ENCODE assay signal across 14 cellular contexts in genomic region chr22:39661501-39661841, GRCh38.
DNase-seq lines count a peak whose midpoint lies in the region; ATAC-seq and TF ChIP-seq lines count a peak whose summit lies in the region.
"Had no signal": no experiment of that assay in that cellular context is flagged by ENCODE, and none has a peak within 500 bp of the region (broad histone marks: within the 10 kb centered on the region; RNA-seq: fewer than 3 reads in every experiment).

No MANE protein-coding gene starts in this region.

- H3K4me3 Mint-ChIP-seq in activated CD4-positive, alpha-beta T cell treated with anti-CD3 and anti-CD28 coated beads, Interleukin-2, amount 10 ng/mL, durations not matched to agents 7 days and 5 days = peak overlapping the region; percentile 33
- H3K4me3 Mint-ChIP-seq in natural killer cell treated with Interleukin-12 subunit alpha and Interleukin-12 subunit beta and Interleukin-15 and Interleukin-18, amount 100 ng/mL, for 72 hours = peak overlapping the region; percentile 65

- no peak for TF ChIP-seq CTCF in Peyer's patch (IDR thresholded peaks at IDR 0.05)

- no peak for TF ChIP-seq POLR2A in Peyer's patch (IDR thresholded peaks at IDR 0.05)

- DNase-seq in activated CD4-positive, alpha-beta T cell treated with anti-CD3 and anti-CD28 coated beads, Interleukin-2, amount 10 ng/mL, durations not matched to agents 7 days and 5 days = no peak
- DNase-seq in activated CD4-positive, alpha-beta T cell treated with anti-CD3 and anti-CD28 coated beads, Interleukin-2, amount 50 U/mL, for 48 hours = no peak
- no peak for DNase-seq in Peyer's patch
- no peak for DNase-seq in natural killer cell treated with Interleukin-12 subunit alpha and Interleukin-12 subunit beta and Interleukin-15 and Interleukin-18, amount 100 ng/mL, for 72 hours (ENCODE audit: low spot score)
- DNase-seq in NCI-H345 treated with DMSO at 0.1 percent for 48 hours (lab: John Stamatoyannopoulos, UW; ENCODE audit: unreplicated experiment) = no peak
- DNase-seq in cerebellar nuclear complex (lab: John Stamatoyannopoulos, UW) = no peak
- no peak for DNase-seq in COLO829 (ENCODE audit: low spot score)
- DNase-seq: NCI-H2029 treated with DMSO at 0.1 percent for 48 hours; NCI-H526 treated with DMSO at 0.1 percent for 48 hours; stimulated activated CD4-positive, alpha-beta T cell treated with anti-CD3 and anti-CD28 coated beads, Interleukin-4, amount 100 ng/mL, for 24 hours; trophoblast cell had no signal

- CTCF ChIA-PET in activated CD4-positive, alpha-beta T cell treated with anti-CD3 and anti-CD28 coated beads, Interleukin-2, amount 10 ng/mL, durations not matched to agents 7 days and 5 days (lab: Charles Lee) = interaction anchor here (0.9 to 1.5 kb wide), 2 partner anchors 10 to 20 kb away, joined by 3 to 7 read pairs; no protein-coding TSS in a partner anchor

- H3K9me3 Mint-ChIP-seq in activated CD4-positive, alpha-beta T cell treated with anti-CD3 and anti-CD28 coated beads, Interleukin-2, amount 10 ng/mL, durations not matched to agents 7 days and 5 days = no peaks in the 10 kb centered on the region
- H3K9me3 Mint-ChIP-seq in natural killer cell treated with Interleukin-12 subunit alpha and Interleukin-12 subunit beta and Interleukin-15 and Interleukin-18, amount 100 ng/mL, for 72 hours = no peaks in the 10 kb centered on the region

- peaks cover 0 to 21% of the 10 kb centered on the region in 2 donors for H3K27me3 ChIP-seq in Peyer's patch
- peaks cover 55% of the 10 kb centered on the region for H3K27me3 ChIP-seq in ectodermal cell (ENCODE audit: control insufficient read depth, insufficient read depth, low read length, poor library complexity, severe bottlenecking)

- H3K27ac ChIP-seq in Peyer's patch = no peak overlapping the region
- H3K27ac ChIP-seq in ectodermal cell (ENCODE audit: insufficient read depth, low read depth, low read length, poor library complexity, severe bottlenecking) = no peak overlapping the region
- H3K27ac ChIP-seq: A549 had no signal

- H3K27me3 Mint-ChIP-seq in activated CD4-positive, alpha-beta T cell treated with anti-CD3 and anti-CD28 coated beads, Interleukin-2, amount 10 ng/mL, durations not matched to agents 7 days and 5 days = peaks cover 11% of the 10 kb centered on the region
- H3K27me3 Mint-ChIP-seq in natural killer cell treated with Interleukin-12 subunit alpha and Interleukin-12 subunit beta and Interleukin-15 and Interleukin-18, amount 100 ng/mL, for 72 hours = peaks cover 24 to 46% of the 10 kb centered on the region in 2 donors

- peaks cover 62% of the 10 kb centered on the region for H3K4me1 Mint-ChIP-seq in activated CD4-positive, alpha-beta T cell treated with anti-CD3 and anti-CD28 coated beads, Interleukin-2, amount 10 ng/mL, durations not matched to agents 7 days and 5 days
- peaks cover 0 to 19% of the 10 kb centered on the region in 2 donors for H3K4me1 Mint-ChIP-seq in natural killer cell treated with Interleukin-12 subunit alpha and Interleukin-12 subunit beta and Interleukin-15 and Interleukin-18, amount 100 ng/mL, for 72 hours (ENCODE audit: low read depth in 2 of 2)

- no peaks in the 10 kb centered on the region for H3K36me3 ChIP-seq in Peyer's patch
- no peaks in the 10 kb centered on the region for H3K36me3 ChIP-seq in ectodermal cell (ENCODE audit: control insufficient read depth, insufficient read depth, low read length)

- H3K4me3 ChIP-seq in Peyer's patch = peak overlapping the region in 3 of 4 donors; percentile 37 to 49 (median 37)
- H3K4me3 ChIP-seq in ectodermal cell (ENCODE audit: insufficient read depth, low read depth, low read length) = peak overlapping the region; percentile 32
- H3K4me3 ChIP-seq: A549 had no signal

- H3K27ac Mint-ChIP-seq in activated CD4-positive, alpha-beta T cell treated with anti-CD3 and anti-CD28 coated beads, Interleukin-2, amount 10 ng/mL, durations not matched to agents 7 days and 5 days = peak overlapping the region; percentile 19
- H3K27ac Mint-ChIP-seq in natural killer cell treated with Interleukin-12 subunit alpha and Interleukin-12 subunit beta and Interleukin-15 and Interleukin-18, amount 100 ng/mL, for 72 hours = no peak overlapping the region

- no peaks in the 10 kb centered on the region for H3K9me3 ChIP-seq in Peyer's patch
- no peaks in the 10 kb centered on the region for H3K9me3 ChIP-seq in ectodermal cell (ENCODE audit: control insufficient read depth, low read length)
- H3K9me3 ChIP-seq: A549 had no signal

- H3K4me1 ChIP-seq in Peyer's patch = peaks cover 0 to 23% (median 15%) of the 10 kb centered on the region in 4 donors
- peaks cover 13% of the 10 kb centered on the region for H3K4me1 ChIP-seq in ectodermal cell (ENCODE audit: control insufficient read depth, insufficient read depth, low read length)

- WGBS in ectodermal cell, 2 experiments = 64 to 68% methylated on average over 1 of the region's 1 CpG

- ATAC-seq in natural killer cell treated with Interleukin-12 subunit alpha and Interleukin-12 subunit beta and Interleukin-15 and Interleukin-18, amount 100 ng/mL, for 72 hours = no peak
- ATAC-seq: A549, esophagus mucosa had no signal

- H3K36me3 Mint-ChIP-seq in activated CD4-positive, alpha-beta T cell treated with anti-CD3 and anti-CD28 coated beads, Interleukin-2, amount 10 ng/mL, durations not matched to agents 7 days and 5 days (ENCODE audit: low read depth) = peaks cover 18% of the 10 kb centered on the region
- H3K36me3 Mint-ChIP-seq in natural killer cell treated with Interleukin-12 subunit alpha and Interleukin-12 subunit beta and Interleukin-15 and Interleukin-18, amount 100 ng/mL, for 72 hours = no peaks in the 10 kb centered on the region

- POLR2A ChIA-PET in activated CD4-positive, alpha-beta T cell treated with anti-CD3 and anti-CD28 coated beads, Interleukin-2, amount 10 ng/mL, durations not matched to agents 7 days and 5 days (lab: Charles Lee) = no interaction called here
